ENCODE assay signal across 22 cellular contexts in genomic region chr10:11600280-11600679, GRCh38.
"Had no signal": no experiment of that assay in that cellular context is flagged by ENCODE, and none has a peak within 500 bp of the region (broad histone marks: within the 10 kb centered on the region; RNA-seq: fewer than 3 reads in every experiment).

No MANE protein-coding gene starts in this region.

- H3K4me3 ChIP-seq: adrenal gland, esophagus muscularis mucosa, heart right ventricle, right lobe of liver, stomach, testis had no signal

- H3K9ac ChIP-seq: parathyroid adenoma had no signal

- DNase-seq: activated CD4-positive, alpha-beta T cell treated with anti-CD3 and anti-CD28 coated beads for 1 hour; activated CD4-positive, alpha-beta T cell treated with anti-CD3 and anti-CD28 coated beads, Interleukin-2, amount 50 U/mL, for 4 hours; activated effector memory CD4-positive, alpha-beta T cell treated with anti-CD3 and anti-CD28 coated beads, Interleukin-2, amount 50 U/mL, for 16 hours; activated naive CD4-positive, alpha-beta T cell treated with anti-CD3 and anti-CD28 coated beads, Interleukin-2, amount 50 U/mL, for 16 hours; activated T-cell treated with anti-CD3 and anti-CD28 coated beads, Interleukin-2, amount 50 U/mL, for 72 hours; adrenal gland; effector CD4-positive, alpha-beta T cell; heart right ventricle; kidney glomerular epithelial cell; mesenchymal stem cell; right lobe of liver; small intestine; stimulated activated CD4-positive, alpha-beta T cell treated with anti-CD3 and anti-CD28 coated beads, Interleukin-15, amount 100 ng/mL, for 24 hours; stimulated activated CD4-positive, alpha-beta T cell treated with anti-CD3 and anti-CD28 coated beads, Interleukin-2, amount 100 ng/mL, for 48 hours; stomach; T-helper 2 cell; testis had no signal

- H3K4me1 ChIP-seq: testis had no signal

- H3K27me3 ChIP-seq: adrenal gland, esophagus muscularis mucosa, heart right ventricle, neutrophil, right lobe of liver, stomach, testis had no signal

- H3K27ac ChIP-seq: adrenal gland, esophagus muscularis mucosa, heart right ventricle, neutrophil, parathyroid adenoma, right lobe of liver, stomach, testis, VCaP had no signal

- ATAC-seq: heart right ventricle; natural killer cell treated with Interleukin-12 subunit alpha and Interleukin-12 subunit beta and Interleukin-15 and Interleukin-18, amount 100 ng/mL, for 72 hours; right lobe of liver had no signal

- H3K4me3 Mint-ChIP-seq: activated T-cell treated with anti-CD3 and anti-CD28 coated beads, Interleukin-2, amount 50 U/mL, for 72 hours; natural killer cell treated with Interleukin-12 subunit alpha and Interleukin-12 subunit beta and Interleukin-15 and Interleukin-18, amount 100 ng/mL, for 72 hours had no signal

- FAIRE-seq: small intestine had no signal

- H3K27ac Mint-ChIP-seq: activated T-cell treated with anti-CD3 and anti-CD28 coated beads, Interleukin-2, amount 50 U/mL, for 72 hours; natural killer cell treated with Interleukin-12 subunit alpha and Interleukin-12 subunit beta and Interleukin-15 and Interleukin-18, amount 100 ng/mL, for 72 hours had no signal

- H2AFZ ChIP-seq: parathyroid adenoma had no signal

- H3K9me3 Mint-ChIP-seq: activated T-cell treated with anti-CD3 and anti-CD28 coated beads, Interleukin-2, amount 50 U/mL, for 72 hours; natural killer cell treated with Interleukin-12 subunit alpha and Interleukin-12 subunit beta and Interleukin-15 and Interleukin-18, amount 100 ng/mL, for 72 hours had no signal

- H3K36me3 ChIP-seq: adrenal gland, esophagus muscularis mucosa, heart right ventricle, neutrophil, right lobe of liver, stomach had no signal

- H3K9me3 ChIP-seq: adrenal gland, esophagus muscularis mucosa, neutrophil, right lobe of liver, stomach, testis had no signal

- H3K36me3 Mint-ChIP-seq: natural killer cell treated with Interleukin-12 subunit alpha and Interleukin-12 subunit beta and Interleukin-15 and Interleukin-18, amount 100 ng/mL, for 72 hours had no signal
